Comparison of ENCODE assay signal across 14 cellular contexts in genomic region chr22:30209642-30210041, GRCh38. TPM values are rescaled to one million over a fixed set of nuclear protein-coding genes. Genes with fewer than 3 reads are reported as not detected.
DNase-seq lines count a peak whose midpoint lies in the region; ATAC-seq and TF ChIP-seq lines count a peak whose summit lies in the region.
"Had no signal": no experiment of that assay in that cellular context is flagged by ENCODE, and none has a peak within 500 bp of the region (broad histone marks: within the 10 kb centered on the region; RNA-seq: fewer than 3 reads in every experiment).

No MANE protein-coding gene starts in this region.

- no peak overlapping the region for H3K4me3 Mint-ChIP-seq in HFFc6
- no peak overlapping the region for H3K4me3 Mint-ChIP-seq in activated T-cell treated with anti-CD3 and anti-CD28 coated beads, Interleukin-2, amount 50 U/mL, for 72 hours
- no peak overlapping the region for H3K4me3 Mint-ChIP-seq in progenitor cell of endocrine pancreas (ENCODE audit: low read depth)
- H3K4me3 Mint-ChIP-seq: activated T-cell treated with anti-CD3 and anti-CD28 coated beads, Interleukin-2, amount 50 U/mL, for 24 hours; CD4-positive, CD25-positive, alpha-beta regulatory T cell had no signal

- H3K4me1 ChIP-seq in breast epithelium, result peaks cover 15 to 22% of the 10 kb centered on the region in 2 donors
- H3K4me1 ChIP-seq in mesodermal cell (ENCODE audit: control insufficient read depth, insufficient read depth, low read length, poor library complexity, severe bottlenecking), result peaks cover 56% of the 10 kb centered on the region
- peaks cover 55% of the 10 kb centered on the region for H3K4me1 ChIP-seq in testis

- no peak for TF ChIP-seq CTCF in HFFc6 (IDR thresholded peaks at IDR 0.05)
- no peak for TF ChIP-seq CTCF in breast epithelium (IDR thresholded peaks at IDR 0.05)
- no peak for TF ChIP-seq CTCF in testis (IDR thresholded peaks at IDR 0.05)
- TF ChIP-seq CTCF in progenitor cell of endocrine pancreas (IDR thresholded peaks at IDR 0.05; ENCODE audit: unreplicated experiment), result no peak

- DNase-seq in HFFc6, result no peak
- DNase-seq in breast epithelium (ENCODE audit: low spot score in 2 of 2), result peak in 1 of 2 donors; percentile 28
- DNase-seq in testis, result no peak
- DNase-seq in activated T-cell treated with anti-CD3 and anti-CD28 coated beads, Interleukin-2, amount 50 U/mL, for 72 hours, result no peak
- no peak for DNase-seq in progenitor cell of endocrine pancreas (ENCODE audit: low spot score, unreplicated experiment)
- DNase-seq: activated CD4-positive, alpha-beta T cell treated with anti-CD3 and anti-CD28 coated beads for 1 hour; activated T-cell treated with anti-CD3 and anti-CD28 coated beads, Interleukin-2, amount 50 U/mL, for 24 hours; CD4-positive, CD25-positive, alpha-beta regulatory T cell; NCI-H1048; T-helper 2 cell had no signal

- H3K9me3 ChIP-seq in breast epithelium (no peaks in the 10 kb centered on the region), mesodermal cell (ENCODE audit: control insufficient read depth, low read length) (no peaks in the 10 kb centered on the region), testis (no peaks in the 10 kb centered on the region)

- H3K27me3 ChIP-seq in breast epithelium (no peaks in the 10 kb centered on the region), testis (no peaks in the 10 kb centered on the region)

- H3K9me3 Mint-ChIP-seq in HFFc6 (no peaks in the 10 kb centered on the region), progenitor cell of endocrine pancreas (ENCODE audit: low read depth) (no peaks in the 10 kb centered on the region)
- no peaks in the 10 kb centered on the region for H3K9me3 Mint-ChIP-seq in activated T-cell treated with anti-CD3 and anti-CD28 coated beads, Interleukin-2, amount 50 U/mL, for 72 hours
- H3K9me3 Mint-ChIP-seq: activated T-cell treated with anti-CD3 and anti-CD28 coated beads, Interleukin-2, amount 50 U/mL, for 24 hours; CD4-positive, CD25-positive, alpha-beta regulatory T cell had no signal

- H3K27me3 Mint-ChIP-seq in HFFc6 (ENCODE audit: insufficient read depth) (peaks cover 1% of the 10 kb centered on the region), progenitor cell of endocrine pancreas (peaks cover 28% of the 10 kb centered on the region)
- no peaks in the 10 kb centered on the region for H3K27me3 Mint-ChIP-seq in activated T-cell treated with anti-CD3 and anti-CD28 coated beads, Interleukin-2, amount 50 U/mL, for 72 hours (ENCODE audit: low read depth)
- H3K27me3 Mint-ChIP-seq: activated T-cell treated with anti-CD3 and anti-CD28 coated beads, Interleukin-2, amount 50 U/mL, for 24 hours had no signal

- ATAC-seq in GM21360 (IDR thresholded peaks at IDR 0.05; ENCODE audit: unreplicated experiment) (no peak), HG02759 (IDR thresholded peaks at IDR 0.05; ENCODE audit: unreplicated experiment) (no peak)
- no peak for ATAC-seq in activated T-cell treated with anti-CD3 and anti-CD28 coated beads, Interleukin-2, amount 50 U/mL, for 72 hours (replicated peaks in 1 of 2)
- ATAC-seq: GM12878 had no signal

- no peak for TF ChIP-seq POLR2A in breast epithelium (IDR thresholded peaks at IDR 0.05)
- TF ChIP-seq POLR2A in testis (IDR thresholded peaks at IDR 0.05), result no peak

- no peak overlapping the region for H3K4me3 ChIP-seq in breast epithelium
- no peak overlapping the region for H3K4me3 ChIP-seq in mesodermal cell (ENCODE audit: extremely low read depth, insufficient read depth, low read length, poor library complexity, severe bottlenecking)
- H3K4me3 ChIP-seq in testis, result no peak overlapping the region
- H3K4me3 ChIP-seq: GM12878 had no signal

- intact Hi-C loops in breast epithelium (cut with DNase I; ENCODE audit: low total_unique reads), result no loop called here
- intact Hi-C loops in testis (cut with DNase I; ENCODE audit: low total_unique reads), result no loop called here

- peaks cover 65% of the 10 kb centered on the region for H3K4me1 Mint-ChIP-seq in HFFc6 (ENCODE audit: low read depth)
- peaks cover 35% of the 10 kb centered on the region for H3K4me1 Mint-ChIP-seq in activated T-cell treated with anti-CD3 and anti-CD28 coated beads, Interleukin-2, amount 50 U/mL, for 72 hours (ENCODE audit: low read depth)
- H3K4me1 Mint-ChIP-seq in progenitor cell of endocrine pancreas (ENCODE audit: low read depth), result peaks cover 12% of the 10 kb centered on the region

- H3K36me3 ChIP-seq in breast epithelium (no peaks in the 10 kb centered on the region), mesodermal cell (ENCODE audit: control insufficient read depth, insufficient read depth, low read length) (no peaks in the 10 kb centered on the region), testis (ENCODE audit: low read depth, missing control alignments) (no peaks in the 10 kb centered on the region)

- H3K27ac ChIP-seq in breast epithelium (peak overlapping the region; percentile 81 to 88), mesodermal cell (ENCODE audit: low read depth, low read length, severe bottlenecking) (peak overlapping the region; percentile 92), testis (peak overlapping the region; percentile 85 to 91)

- no peaks in the 10 kb centered on the region for H3K36me3 Mint-ChIP-seq in HFFc6 (ENCODE audit: low read depth)
- H3K36me3 Mint-ChIP-seq in activated T-cell treated with anti-CD3 and anti-CD28 coated beads, Interleukin-2, amount 50 U/mL, for 72 hours (ENCODE audit: insufficient read depth in 2 of 2), result no peaks in the 10 kb centered on the region
- H3K36me3 Mint-ChIP-seq in progenitor cell of endocrine pancreas (ENCODE audit: insufficient read depth), result no peaks in the 10 kb centered on the region
- H3K36me3 Mint-ChIP-seq: CD4-positive, CD25-positive, alpha-beta regulatory T cell had no signal

- peak overlapping the region; percentile 97 for H3K27ac Mint-ChIP-seq in HFFc6
- H3K27ac Mint-ChIP-seq in activated T-cell treated with anti-CD3 and anti-CD28 coated beads, Interleukin-2, amount 50 U/mL, for 72 hours, result no peak overlapping the region
- H3K27ac Mint-ChIP-seq in progenitor cell of endocrine pancreas, result no peak overlapping the region
- H3K27ac Mint-ChIP-seq: CD4-positive, CD25-positive, alpha-beta regulatory T cell had no signal

- WGBS in mesodermal cell (ENCODE audit: insufficient coverage in 2 of 2), 2 experiments, result 98 to 99% methylated on average over 5 to 6 of the region's 6 CpGs
- 91 to 98% methylated on average over 6 of the region's 6 CpGs for WGBS in testis, 2 donors

RNA-seq across cellular contexts. Expression of gene LIF, which starts 36.9 kb away (rescaled TPM):
- 1 to 10 TPM in 4 of 6 experiments, under 1 TPM in 2; 0.40 to 2.2 (median 1.1) TPM for total RNA-seq in HFFc6 (2021; fragmentation: NEBNext Ultra II Directional; extraction: Animal tissue kit (Norgen Biotek cat#: 25700))
- total RNA-seq in breast epithelium, result 1 to 10 TPM; 1.4 to 9.5 (median 1.6) TPM
- polyA plus RNA-seq in mesodermal cell (2013, experiment 1 of 2), result 1.5 TPM
- polyA plus RNA-seq in mesodermal cell (2013, experiment 2 of 2), result 0.61 TPM
- total RNA-seq in testis, result 1 to 10 TPM in 1 of 2 donors, under 1 TPM in 1; 0.08 to 1.4 TPM
- polyA plus RNA-seq in testis (ENCODE audit: insufficient read depth, low read depth, low replicate concordance), result 1.4 TPM
- total RNA-seq in activated T-cell treated with anti-CD3 and anti-CD28 coated beads, Interleukin-2, amount 50 U/mL, for 72 hours, result 10 to 100 TPM; 67.9 to 71.3 TPM
- total RNA-seq in progenitor cell of endocrine pancreas, result 2.3 and 3.6 TPM in 2 replicates
- polyA plus RNA-seq: CD4-positive, CD25-positive, alpha-beta regulatory T cell had no signal

RNA-seq across cellular contexts. Expression of gene OSM, which starts 57.0 kb away (rescaled TPM):
- total RNA-seq in HFFc6 (2021; fragmentation: NEBNext Ultra II Directional; extraction: Animal tissue kit (Norgen Biotek cat#: 25700)), result not detected
- 1 to 10 TPM; 1.3 to 2.5 (median 1.3) TPM for total RNA-seq in breast epithelium
- polyA plus RNA-seq in mesodermal cell (2013, experiment 1 of 2), result not detected
- polyA plus RNA-seq in mesodermal cell (2013, experiment 2 of 2), result not detected
- total RNA-seq in testis, result 1 to 10 TPM in 1 of 2 donors, not detected in 1; 1.6 TPM
- 0.69 TPM for polyA plus RNA-seq in testis (ENCODE audit: insufficient read depth, low read depth, low replicate concordance)
- total RNA-seq in activated T-cell treated with anti-CD3 and anti-CD28 coated beads, Interleukin-2, amount 50 U/mL, for 72 hours, result 10 to 100 TPM; 20.9 to 21.9 TPM
- total RNA-seq in progenitor cell of endocrine pancreas, result not detected in 2 replicates

Comparison
In these comparisons a context has a peak if more than half of its experiments do, and no peak if none do; other contexts are left out.
1. RNA of gene LIF, which starts 36.9 kb away (total RNA-seq): 67.9 to 71.3 TPM in activated T-cell treated with anti-CD3 and anti-CD28 coated beads, Interleukin-2, amount 50 U/mL, for 72 hours; 2.3 to 3.6 TPM in progenitor cell of endocrine pancreas, 1.4 to 9.5 TPM in breast epithelium, 0.08 to 1.4 TPM in testis and 0.40 to 2.2 TPM in HFFc6; every median in the first group is over 4 times any median in the second.
2. RNA of gene OSM, which starts 57.0 kb away (total RNA-seq): 20.9 to 21.9 TPM in activated T-cell treated with anti-CD3 and anti-CD28 coated beads, Interleukin-2, amount 50 U/mL, for 72 hours; 1.6 TPM in testis, 1.3 to 2.5 TPM in breast epithelium, not detected in HFFc6 and not detected in progenitor cell of endocrine pancreas; every median in the first group is over 4 times any median in the second.
3. Peak in every context shown above with its lines, with median percentiles within 50 percentile points of each other: H3K27ac ChIP-seq.